ENCODE assay signal across 26 cellular contexts in the genomic region with DNA sequence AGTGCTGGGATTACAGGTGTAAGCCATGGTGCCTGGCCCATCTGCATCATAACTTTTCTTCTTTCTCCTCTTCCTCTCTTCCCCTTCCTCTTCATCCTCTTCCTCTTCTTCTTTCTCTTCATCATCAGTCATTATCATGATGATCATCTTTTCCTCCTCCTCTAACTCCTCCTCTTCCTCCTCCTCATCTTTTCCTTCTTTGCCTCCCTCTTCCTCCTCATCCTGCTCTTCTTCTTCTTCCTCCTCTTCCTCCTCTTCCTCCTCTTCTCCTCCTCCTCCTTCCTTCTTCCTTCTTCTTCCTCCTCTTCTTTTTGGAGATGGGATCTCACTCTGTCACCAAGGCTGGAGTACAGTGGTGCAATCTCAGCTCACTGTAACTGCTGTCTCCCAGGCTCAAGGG.
DNase-seq lines count a peak whose midpoint lies in the region; ATAC-seq, FAIRE-seq and TF ChIP-seq lines count a peak whose summit lies in the region.
"Had no signal": no experiment of that assay in that cellular context is flagged by ENCODE, and none has a peak within 500 bp of the region (broad histone marks: within the 10 kb centered on the region; RNA-seq: fewer than 3 reads in every experiment).

No MANE protein-coding gene starts in this region.

- no peak for FAIRE-seq in GM12878 (lab: Jason Lieb, UNC)
- FAIRE-seq: A549, GM12892 had no signal

- no peaks in the 10 kb centered on the region for H3K79me2 ChIP-seq in GM12878 (ENCODE audit: control insufficient read depth, insufficient read depth, low read length)

- peaks cover 17% of the 10 kb centered on the region for H3K4me1 ChIP-seq in GM12878 (ENCODE audit: control insufficient read depth, insufficient read depth, low read length)
- H3K4me1 ChIP-seq: HAP-1 had no signal

- no peak for ATAC-seq in activated CD8-positive, alpha-beta T cell treated with anti-CD3 and anti-CD28 coated beads, Interleukin-2, amount 10 ng/mL, durations not matched to agents 7 days and 5 days
- no peak for ATAC-seq in activated CD8-positive, alpha-beta T cell treated with anti-CD3 and anti-CD28 coated beads for 36 hours
- ATAC-seq in T-helper 17 cell (no peak), GM12878 (no peak)
- ATAC-seq in stimulated activated memory B cell treated with anti-CD40 and anti-IgM and Interleukin-4, amounts not matched to agents 10 μg/mL and 1 μg/mL and 100 μg/mL, for 72 hours, result no peak
- ATAC-seq: A549; CD8-positive, alpha-beta T cell; Right ventricle myocardium inferior had no signal

- no peak for TF ChIP-seq CTCF in activated CD8-positive, alpha-beta T cell treated with anti-CD3 and anti-CD28 coated beads for 36 hours (IDR thresholded peaks at IDR 0.05)
- TF ChIP-seq CTCF in GM12878 (IDR thresholded peaks at IDR 0.05 in 2 of 3, conservative IDR thresholded peaks at IDR 0.05 in 1 of 3; ENCODE audit: control insufficient read depth in 2 of 3, extremely low read depth in 1 of 3, insufficient read depth in 1 of 3, low read depth in 3 of 3, low read length in 3 of 3), result no peak

- no peaks in the 10 kb centered on the region for H3K27me3 ChIP-seq in GM12878 (replicated peaks in 1 of 2; ENCODE audit: control insufficient read depth in 2 of 2, insufficient read depth in 2 of 2, low read length in 1 of 2)
- H3K27me3 ChIP-seq: BLaER1 treated with 17β-estradiol and CSF1 and Interleukin-3, amounts not matched to agents 10 nM and 100 nM; SJSA1 had no signal

- no peaks in the 10 kb centered on the region for H3K27me3 Mint-ChIP-seq in activated CD8-positive, alpha-beta T cell treated with anti-CD3 and anti-CD28 coated beads, Interleukin-2, amount 10 ng/mL, durations not matched to agents 7 days and 5 days (ENCODE audit: low read depth)
- H3K27me3 Mint-ChIP-seq in activated CD8-positive, alpha-beta T cell treated with anti-CD3 and anti-CD28 coated beads for 36 hours, result no peaks in the 10 kb centered on the region
- no peaks in the 10 kb centered on the region for H3K27me3 Mint-ChIP-seq in T-helper 17 cell
- H3K27me3 Mint-ChIP-seq in stimulated activated memory B cell treated with anti-CD40 and anti-IgM and Interleukin-4, amounts not matched to agents 10 μg/mL and 1 μg/mL and 100 μg/mL, for 72 hours, result no peaks in the 10 kb centered on the region

- no peak for DNase-seq in activated CD8-positive, alpha-beta T cell treated with anti-CD3 and anti-CD28 coated beads, Interleukin-2, amount 10 ng/mL, durations not matched to agents 7 days and 5 days
- DNase-seq in activated CD8-positive, alpha-beta T cell treated with anti-CD3 and anti-CD28 coated beads for 36 hours, result no peak
- DNase-seq in T-helper 17 cell (no peak), GM12878 (ENCODE audit: low read depth, low spot score) (no peak), midbrain (lab: John Stamatoyannopoulos, UW) (no peak), occipital lobe (lab: John Stamatoyannopoulos, UW) (no peak)
- DNase-seq: AML-193; CD8-positive, alpha-beta T cell; DMS 273 treated with DMSO at 0.1 percent for 48 hours; GF-D8; GOT3; IMR-90; MM.1S; NCI-H2029; NCI-H446 treated with DMSO at 0.1 percent for 48 hours; NCI-H526; NCI-H82 had no signal

- no TSS peak for BruUV-seq in GM12878 (replicated peaks; lab: Mats Ljungman, UMichigan)

- TF ChIP-seq EP300 in GM12878 (IDR thresholded peaks at IDR 0.05; ENCODE audit: borderline replicate concordance in 1 of 2, control insufficient read depth in 1 of 2, low read depth in 2 of 2, low read length in 2 of 2), result no peak

- H4K20me1 ChIP-seq in GM12878 (ENCODE audit: control insufficient read depth, insufficient read depth), result no peaks in the 10 kb centered on the region
- H4K20me1 ChIP-seq: BLaER1 treated with 17β-estradiol and CSF1 and Interleukin-3, amounts not matched to agents 10 nM and 100 nM had no signal

- no peak for TF ChIP-seq POLR2A in GM12878 (IDR thresholded peaks at IDR 0.05; ENCODE audit: low read depth, low read length)

- no peak overlapping the region for H3K27ac ChIP-seq in GM12878 (ENCODE audit: control insufficient read depth, insufficient read depth)
- H3K27ac ChIP-seq: A549, KMS-11, PC-9, SJSA1 had no signal

- no peaks in the 10 kb centered on the region for H3K9me3 ChIP-seq in T-helper 17 cell (ENCODE audit: control insufficient read depth, low read length, poor library complexity, severe bottlenecking)
- H3K9me3 ChIP-seq in GM12878 (replicated peaks; ENCODE audit: control insufficient read depth, insufficient read depth, low read length), result no peaks in the 10 kb centered on the region
- H3K9me3 ChIP-seq: A549; BLaER1 treated with 17β-estradiol and CSF1 and Interleukin-3, amounts not matched to agents 10 nM and 100 nM; HAP-1; SJSA1 had no signal

- H3K36me3 Mint-ChIP-seq in activated CD8-positive, alpha-beta T cell treated with anti-CD3 and anti-CD28 coated beads, Interleukin-2, amount 10 ng/mL, durations not matched to agents 7 days and 5 days (ENCODE audit: low read depth), result peaks cover 3% of the 10 kb centered on the region
- H3K36me3 Mint-ChIP-seq in activated CD8-positive, alpha-beta T cell treated with anti-CD3 and anti-CD28 coated beads for 36 hours (ENCODE audit: low read depth), result no peaks in the 10 kb centered on the region
- H3K36me3 Mint-ChIP-seq in T-helper 17 cell (ENCODE audit: low read depth), result peaks cover 2% of the 10 kb centered on the region
- H3K36me3 Mint-ChIP-seq in stimulated activated memory B cell treated with anti-CD40 and anti-IgM and Interleukin-4, amounts not matched to agents 10 μg/mL and 1 μg/mL and 100 μg/mL, for 72 hours, result peaks cover 31% of the 10 kb centered on the region
- H3K36me3 Mint-ChIP-seq: CD8-positive, alpha-beta T cell had no signal

- in situ Hi-C loops in GM12878 (cut with MboI), result no loop called here

- SMC1A ChIA-PET in GM12878 (lab: Charles Lee; ENCODE audit: uncharacterized antibody, unreplicated experiment), result interaction anchor here (0.6 to 5.1 kb wide), 5 partner anchors 8 to 301 kb away, joined by 3 to 35 read pairs (median 4); no protein-coding TSS in a partner anchor

- intact Hi-C loops in activated CD8-positive, alpha-beta T cell treated with anti-CD3 and anti-CD28 coated beads for 36 hours (cut with micrococcal nuclease), result no loop called here
- intact Hi-C loops in GM12878 (cut with micrococcal nuclease; ENCODE audit: unreplicated experiment), result no loop called here

- no peak overlapping the region for H3K4me2 ChIP-seq in GM12878 (ENCODE audit: control insufficient read depth, insufficient read depth)
- H3K4me2 ChIP-seq: A549, KMS-11, PC-9 had no signal

- H3K4me1 Mint-ChIP-seq in activated CD8-positive, alpha-beta T cell treated with anti-CD3 and anti-CD28 coated beads, Interleukin-2, amount 10 ng/mL, durations not matched to agents 7 days and 5 days (ENCODE audit: low read depth), result peaks cover 75% of the 10 kb centered on the region
- H3K4me1 Mint-ChIP-seq in activated CD8-positive, alpha-beta T cell treated with anti-CD3 and anti-CD28 coated beads for 36 hours (ENCODE audit: low read depth), result peaks cover 19% of the 10 kb centered on the region
- H3K4me1 Mint-ChIP-seq in T-helper 17 cell, result peaks cover 15% of the 10 kb centered on the region
- H3K4me1 Mint-ChIP-seq in stimulated activated memory B cell treated with anti-CD40 and anti-IgM and Interleukin-4, amounts not matched to agents 10 μg/mL and 1 μg/mL and 100 μg/mL, for 72 hours, result peaks cover 30% of the 10 kb centered on the region

- no peak overlapping the region for H3K9ac ChIP-seq in GM12878 (ENCODE audit: control insufficient read depth, insufficient read depth, low read length)
- H3K9ac ChIP-seq: BLaER1 treated with 17β-estradiol and CSF1 and Interleukin-3, amounts not matched to agents 10 nM and 100 nM; KMS-11 had no signal

- RAD21 ChIA-PET in GM12878 (lab: Charles Lee; ENCODE audit: unreplicated experiment), result interaction anchor here (2.1 kb wide), 1 partner anchor 61 kb away, joined by 10 read pairs; no protein-coding TSS in a partner anchor

- no peak overlapping the region for H2AFZ ChIP-seq in GM12878 (ENCODE audit: control insufficient read depth, low read depth, low read length)
- H2AFZ ChIP-seq: PC-9 had no signal

- no peak for TF ChIP-seq RAD21 in GM12878 (IDR thresholded peaks at IDR 0.05; ENCODE audit: insufficient read depth, low read depth, low read length)

- POLR2A ChIA-PET in activated CD8-positive, alpha-beta T cell treated with anti-CD3 and anti-CD28 coated beads, Interleukin-2, amount 10 ng/mL, durations not matched to agents 7 days and 5 days (lab: Charles Lee), result no interaction called here
- POLR2A ChIA-PET in activated CD8-positive, alpha-beta T cell treated with anti-CD3 and anti-CD28 coated beads for 36 hours (lab: Charles Lee), result interaction anchor here (0.8 to 3.7 kb wide), 5 partner anchors 9 to 1521 kb away, joined by 3 to 18 read pairs (median 3); a partner anchor contains a TSS
- POLR2A ChIA-PET in GM12878 (lab: Charles Lee), result interaction anchor here (0.7 kb wide), 1 partner anchor 11 kb away, joined by 6 read pairs; no protein-coding TSS in a partner anchor

- CTCF ChIA-PET in activated CD8-positive, alpha-beta T cell treated with anti-CD3 and anti-CD28 coated beads, Interleukin-2, amount 10 ng/mL, durations not matched to agents 7 days and 5 days (lab: Charles Lee), result no interaction called here
- CTCF ChIA-PET in activated CD8-positive, alpha-beta T cell treated with anti-CD3 and anti-CD28 coated beads for 36 hours (lab: Charles Lee), result interaction anchor here (0.7 to 2.0 kb wide), 3 partner anchors 10 to 230 kb away, joined by 3 to 6 read pairs (median 4); no protein-coding TSS in a partner anchor
- CTCF ChIA-PET in GM12878 (lab: Yijun Ruan, JAX), result no interaction called here

- H3K27ac Mint-ChIP-seq in activated CD8-positive, alpha-beta T cell treated with anti-CD3 and anti-CD28 coated beads, Interleukin-2, amount 10 ng/mL, durations not matched to agents 7 days and 5 days, result peak overlapping the region; percentile 53
- no peak overlapping the region for H3K27ac Mint-ChIP-seq in activated CD8-positive, alpha-beta T cell treated with anti-CD3 and anti-CD28 coated beads for 36 hours
- peak overlapping the region; percentile 67 for H3K27ac Mint-ChIP-seq in T-helper 17 cell
- H3K27ac Mint-ChIP-seq in stimulated activated memory B cell treated with anti-CD40 and anti-IgM and Interleukin-4, amounts not matched to agents 10 μg/mL and 1 μg/mL and 100 μg/mL, for 72 hours, result peak overlapping the region; percentile 48
- H3K27ac Mint-ChIP-seq: CD8-positive, alpha-beta T cell had no signal

- no peak overlapping the region for H3K4me3 ChIP-seq in GM12878
- H3K4me3 ChIP-seq: A549; BLaER1 treated with 17β-estradiol and CSF1 and Interleukin-3, amounts not matched to agents 10 nM and 100 nM; HAP-1; PC-9; SJSA1 had no signal

- H3K4me3 Mint-ChIP-seq in activated CD8-positive, alpha-beta T cell treated with anti-CD3 and anti-CD28 coated beads, Interleukin-2, amount 10 ng/mL, durations not matched to agents 7 days and 5 days, result no peak overlapping the region
- H3K4me3 Mint-ChIP-seq in activated CD8-positive, alpha-beta T cell treated with anti-CD3 and anti-CD28 coated beads for 36 hours, result no peak overlapping the region
- H3K4me3 Mint-ChIP-seq in T-helper 17 cell, result no peak overlapping the region
- no peak overlapping the region for H3K4me3 Mint-ChIP-seq in stimulated activated memory B cell treated with anti-CD40 and anti-IgM and Interleukin-4, amounts not matched to agents 10 μg/mL and 1 μg/mL and 100 μg/mL, for 72 hours
- H3K4me3 Mint-ChIP-seq: CD8-positive, alpha-beta T cell had no signal

- no peaks in the 10 kb centered on the region for H3K9me3 Mint-ChIP-seq in activated CD8-positive, alpha-beta T cell treated with anti-CD3 and anti-CD28 coated beads, Interleukin-2, amount 10 ng/mL, durations not matched to agents 7 days and 5 days (ENCODE audit: insufficient read depth)
- no peaks in the 10 kb centered on the region for H3K9me3 Mint-ChIP-seq in activated CD8-positive, alpha-beta T cell treated with anti-CD3 and anti-CD28 coated beads for 36 hours
- H3K9me3 Mint-ChIP-seq in stimulated activated memory B cell treated with anti-CD40 and anti-IgM and Interleukin-4, amounts not matched to agents 10 μg/mL and 1 μg/mL and 100 μg/mL, for 72 hours, result no peaks in the 10 kb centered on the region
- H3K9me3 Mint-ChIP-seq: CD8-positive, alpha-beta T cell had no signal

- H3K36me3 ChIP-seq in GM12878 (ENCODE audit: control insufficient read depth in 2 of 2, insufficient read depth in 2 of 2, low read length in 1 of 2), result no peaks in the 10 kb centered on the region
- H3K36me3 ChIP-seq: BLaER1 treated with 17β-estradiol and CSF1 and Interleukin-3, amounts not matched to agents 10 nM and 100 nM; HAP-1; SJSA1 had no signal
